Comparison of ENCODE assay signal across 11 cellular contexts in the genomic region with DNA sequence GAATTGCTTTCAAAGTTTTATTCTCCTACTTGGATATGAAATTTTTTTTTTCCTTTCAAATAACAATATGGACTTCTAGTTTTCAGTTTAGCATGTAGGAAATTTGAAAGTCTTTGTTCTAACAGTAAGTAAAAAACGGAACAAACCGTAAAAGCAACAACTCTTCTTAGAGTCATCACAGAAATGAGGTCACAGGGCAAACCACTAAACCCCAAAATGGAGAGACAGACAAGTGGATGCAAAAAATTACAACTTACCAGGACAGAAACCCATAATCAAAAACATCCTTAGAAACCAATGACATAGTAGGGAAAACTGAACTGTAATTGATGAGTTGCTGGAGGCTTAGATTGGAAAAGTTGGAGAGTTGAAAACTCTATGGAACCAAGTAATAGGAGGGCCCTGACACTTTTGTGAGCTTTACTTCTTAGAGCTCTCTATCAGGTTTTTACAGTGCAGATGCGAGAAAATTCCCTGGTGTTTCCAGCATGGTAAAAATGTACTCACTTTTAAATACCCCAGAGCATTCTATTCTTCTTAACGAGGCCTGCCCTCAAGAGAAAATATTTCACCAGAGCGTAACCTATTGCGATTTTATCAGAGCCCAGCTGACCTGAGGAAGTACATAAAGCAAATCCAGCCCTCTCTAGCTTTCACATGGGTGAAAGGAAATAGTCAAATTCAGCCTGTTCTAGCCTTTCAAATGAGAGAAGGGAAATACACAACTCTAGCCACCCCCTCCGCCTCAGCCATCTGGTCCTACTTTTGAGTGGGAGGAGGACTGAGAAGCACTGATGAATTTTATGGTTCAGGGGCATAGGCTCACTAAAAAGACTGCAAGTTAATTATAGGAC. TPM values are rescaled to one million over a fixed set of nuclear protein-coding genes. Genes with fewer than 3 reads are reported as not detected.
A peak's percentile ranks its signal among the peaks of the same experiment; 100 is the strongest.
DNase-seq lines count a peak whose midpoint lies in the region; ATAC-seq and TF ChIP-seq lines count a peak whose summit lies in the region.
"Had no signal": no experiment of that assay in that cellular context is flagged by ENCODE, and none has a peak within 500 bp of the region (broad histone marks: within the 10 kb centered on the region; RNA-seq: fewer than 3 reads in every experiment).

No MANE protein-coding gene starts in this region.

- H3K36me3 ChIP-seq in heart left ventricle: no peaks in the 10 kb centered on the region
- H3K36me3 ChIP-seq: BE2C had no signal

- no peak for TF ChIP-seq CTCF in CD4-positive, alpha-beta T cell (IDR thresholded peaks at IDR 0.05)
- TF ChIP-seq CTCF in dorsolateral prefrontal cortex (IDR thresholded peaks at IDR 0.05 in 54 of 56, conservative IDR thresholded peaks at IDR 0.05 in 2 of 56; ENCODE audit: low read depth in 1 of 56, partially characterized antibody in 56 of 56): no peak
- no peak for TF ChIP-seq CTCF in heart left ventricle (IDR thresholded peaks at IDR 0.05)

- H3K4me3 Mint-ChIP-seq in CD4-positive, alpha-beta T cell: peak overlapping the region; percentile 5

- no peak for DNase-seq in CD4-positive, alpha-beta T cell
- DNase-seq in LHCN-M2 (ENCODE audit: low read depth) (peak; percentile 17), dorsolateral prefrontal cortex (peak in 7 of 10 donors; percentile 26 to 53 (median 39)), heart left ventricle (no peak), mesenteric fat pad (ENCODE audit: low spot score) (no peak), NCI-H446 treated with DMSO at 0.1 percent for 48 hours (lab: John Stamatoyannopoulos, UW) (no peak)
- DNase-seq: BE2C, IMR-90, RPMI8226 had no signal

- H3K27me3 Mint-ChIP-seq in CD4-positive, alpha-beta T cell: no peaks in the 10 kb centered on the region

- POLR2A ChIA-PET in CD4-positive, alpha-beta T cell (lab: Charles Lee): interaction anchor here (1.2 kb wide), 2 partner anchors 49 to 110 kb away, joined by 3 read pairs; a partner anchor contains a TSS

- H3K4me3 ChIP-seq in dorsolateral prefrontal cortex (no peak overlapping the region), heart left ventricle (no peak overlapping the region)

- H3K9me3 ChIP-seq in CD4-positive, alpha-beta T cell (ENCODE audit: control insufficient read depth, low read length): no peaks in the 10 kb centered on the region
- peaks cover 0 to 2% (median 0%) of the 10 kb centered on the region in 12 donors for H3K9me3 ChIP-seq in heart left ventricle
- H3K9me3 ChIP-seq: BE2C had no signal

- intact Hi-C loops in CD4-positive, alpha-beta T cell (cut with DNase I, micrococcal nuclease): no loop called here
- intact Hi-C loops in dorsolateral prefrontal cortex (cut with DNase I) (no loop called here), heart left ventricle (cut with DNase I) (no loop called here)

- TF ChIP-seq POLR2A in heart left ventricle (IDR thresholded peaks at IDR 0.05): no peak

- WGBS in heart left ventricle, 4 donors: 76 to 83% (median 80%) methylated on average over 7 of the region's 7 CpGs

- H3K4me1 Mint-ChIP-seq in CD4-positive, alpha-beta T cell (ENCODE audit: low read depth): peaks cover 20% of the 10 kb centered on the region

- no peaks in the 10 kb centered on the region for H3K9me3 Mint-ChIP-seq in CD4-positive, alpha-beta T cell

- no peaks in the 10 kb centered on the region for H3K27me3 ChIP-seq in CD4-positive, alpha-beta T cell (ENCODE audit: control insufficient read depth, insufficient read depth, low read length)
- no peaks in the 10 kb centered on the region for H3K27me3 ChIP-seq in dorsolateral prefrontal cortex
- H3K27me3 ChIP-seq in heart left ventricle: no peaks in the 10 kb centered on the region
- H3K27me3 ChIP-seq: BE2C had no signal

- no peak for ATAC-seq in CD4-positive, alpha-beta T cell (ENCODE audit: poor library complexity)
- ATAC-seq in GM21360 (IDR thresholded peaks at IDR 0.05; ENCODE audit: unreplicated experiment) (peak; percentile 87), heart left ventricle (no peak)
- no peak for ATAC-seq in activated CD4-positive, CD25-positive, alpha-beta regulatory T cell treated with anti-CD3 and anti-CD28 coated beads, Interleukin-2, amount 50 U/mL, for 24 hours

- H3K36me3 Mint-ChIP-seq in CD4-positive, alpha-beta T cell (ENCODE audit: low read depth): no peaks in the 10 kb centered on the region

- peak overlapping the region; percentile 73 for H3K27ac Mint-ChIP-seq in CD4-positive, alpha-beta T cell

- CTCF ChIA-PET in CD4-positive, alpha-beta T cell (lab: Charles Lee): no interaction called here

- H3K27ac ChIP-seq in CD4-positive, alpha-beta T cell (ENCODE audit: low read depth, low read length): no peak overlapping the region
- H3K27ac ChIP-seq in dorsolateral prefrontal cortex (no peak overlapping the region), heart left ventricle (no peak overlapping the region)

- no peaks in the 10 kb centered on the region for H3K4me1 ChIP-seq in heart left ventricle

RNA-seq across cellular contexts. Expression of a gene that starts 39.2 kb away (rescaled TPM):
- not detected for total RNA-seq in CD4-positive, alpha-beta T cell
- total RNA-seq in LHCN-M2 (2014; rRNA removed) (0.13 TPM in 1 of 2 replicates, not detected in the other), dorsolateral prefrontal cortex (1 to 10 TPM in 6 of 120 experiments, under 1 TPM in 22, not detected in 92; 0.25 to 1.4 (median 0.66) TPM), heart left ventricle (1 to 10 TPM in 1 of 9 donors, under 1 TPM in 3, not detected in 5; 0.39 to 1.3 (median 0.47) TPM), mesenteric fat pad (0.45 TPM)
- polyA plus RNA-seq in LHCN-M2 (2012): not detected
- polyA plus RNA-seq in heart left ventricle: under 1 TPM; 0.10 to 0.15 TPM
- total RNA-seq: IMR-90 had no signal

Comparison
In these comparisons a context has a peak if more than half of its experiments do, and no peak if none do; other contexts are left out.
1. DNase-seq: peak in LHCN-M2 (single experiment) and dorsolateral prefrontal cortex (7 of 10); none in CD4-positive, alpha-beta T cell (0 of 10), heart left ventricle (0 of 5), mesenteric fat pad (single experiment) and NCI-H446 treated with DMSO at 0.1 percent for 48 hours (single experiment).